ENCODE assay signal across 24 cellular contexts in the genomic region with DNA sequence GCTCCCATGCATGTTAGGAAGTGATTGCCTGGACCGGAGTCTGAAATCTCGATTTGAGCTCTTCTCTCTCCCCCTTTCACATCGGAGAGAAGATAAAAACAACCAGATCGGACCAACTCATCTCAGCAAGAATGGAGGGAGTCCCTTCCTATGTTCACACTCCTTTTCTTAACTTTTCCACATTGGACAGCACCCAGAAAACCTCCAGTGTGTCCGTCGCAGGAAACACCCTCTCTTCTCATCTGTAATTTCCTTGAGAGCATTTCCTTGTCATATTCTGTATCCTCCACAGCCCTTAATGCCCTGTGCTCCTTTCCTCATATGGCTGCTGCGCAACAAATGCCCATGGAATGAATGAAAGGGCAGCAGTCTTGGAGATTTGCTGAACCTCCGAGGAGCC. TPM values are rescaled to one million over a fixed set of nuclear protein-coding genes. Genes with fewer than 3 reads are reported as not detected.
DNase-seq lines count a peak whose midpoint lies in the region; ATAC-seq, FAIRE-seq and TF ChIP-seq lines count a peak whose summit lies in the region.
"Had no signal": no experiment of that assay in that cellular context is flagged by ENCODE, and none has a peak within 500 bp of the region (broad histone marks: within the 10 kb centered on the region; RNA-seq: fewer than 3 reads in every experiment).

No MANE protein-coding gene starts in this region.

- H3K4ac ChIP-seq in mesenchymal stem cell (ENCODE audit: low read depth in 1 of 2, low read length in 2 of 2), result no peak overlapping the region

- H4K91ac ChIP-seq in mesenchymal stem cell (ENCODE audit: low read length), result no peak overlapping the region

- H3K9ac ChIP-seq in HepG2 (ENCODE audit: insufficient read depth, low read depth, low read length) (no peak overlapping the region), kidney (ENCODE audit: low read length in 2 of 2) (peak overlapping the region in 1 of 2 donors; percentile 18), mesenchymal stem cell (ENCODE audit: low read length) (no peak overlapping the region)

- DNase-seq in right lobe of liver (no peak), HepG2 (ENCODE audit: low spot score) (no peak), kidney (no peak), T-helper 1 cell (no peak), mesenchymal stem cell (no peak), superior temporal gyrus (ENCODE audit: extremely low spot score) (no peak)
- DNase-seq: activated B cell treated with CpG ODN at 0.5 μM for 24 hours; CD8-positive, alpha-beta T cell; DND-41; effector CD4-positive, alpha-beta T cell; hippocampal formation; Kasumi-1; NCI-H1092 treated with DMSO at 0.1 percent for 48 hours; NCI-H2081 treated with DMSO at 0.1 percent for 48 hours; NCI-H510A treated with DMSO at 0.1 percent for 48 hours; SIG-M5; stimulated activated CD4-positive, alpha-beta T cell treated with anti-CD3 and anti-CD28 coated beads, Interleukin-4, amount 100 ng/mL, for 24 hours; T-helper 17 cell had no signal

- CTCF ChIA-PET in HepG2 (lab: Yijun Ruan, JAX; ENCODE audit: low intra/inter-chr PET ratio, low total read pairs), result no interaction called here

- peaks cover 0 to 27% (median 2%) of the 10 kb centered on the region in 4 donors for H3K4me1 ChIP-seq in right lobe of liver
- H3K4me1 ChIP-seq in HepG2 (ENCODE audit: insufficient read depth, low read length), result peaks cover 12% of the 10 kb centered on the region
- H3K4me1 ChIP-seq in kidney (ENCODE audit: control insufficient read depth in 1 of 2, insufficient read depth in 1 of 2, low read depth in 1 of 2, low read length in 2 of 2), result no peaks in the 10 kb centered on the region
- peaks cover 7% of the 10 kb centered on the region for H3K4me1 ChIP-seq in mesenchymal stem cell (ENCODE audit: control insufficient read depth, insufficient read depth, low read depth, low read length)

- no peaks in the 10 kb centered on the region for H3K79me2 ChIP-seq in HepG2 (ENCODE audit: insufficient read depth, low read length)

- H3K27ac ChIP-seq in right lobe of liver, result peak overlapping the region in 1 of 3 donors; percentile 21
- H3K27ac ChIP-seq in HepG2 (ENCODE audit: extremely low read length, insufficient read depth, low read length), result no peak overlapping the region
- no peak overlapping the region for H3K27ac ChIP-seq in kidney (ENCODE audit: low read depth in 2 of 2, low read length in 2 of 2)
- peak overlapping the region in 2 of 21 experiments; percentile 37 to 81 for H3K27ac ChIP-seq in skin epidermis
- H3K27ac ChIP-seq in mesenchymal stem cell (ENCODE audit: low read length, poor library complexity, severe bottlenecking), result no peak overlapping the region
- H3K27ac ChIP-seq: cardiac muscle cell had no signal

- 71% methylated on average over 8 of the region's 8 CpGs for WGBS in right lobe of liver (ENCODE audit: insufficient coverage, low coverage, low lambda C conversion rate, missing lambda C conversion rate)
- 47% methylated on average over 8 of the region's 8 CpGs for WGBS in HepG2 (ENCODE audit: low lambda C conversion rate)
- WGBS in mesenchymal stem cell, result 85% methylated on average over 8 of the region's 8 CpGs

- no peaks in the 10 kb centered on the region for H3K27me3 ChIP-seq in right lobe of liver
- peaks cover 4 to 26% of the 10 kb centered on the region in 2 experiments for H3K27me3 ChIP-seq in HepG2 (ENCODE audit: control insufficient read depth in 1 of 2, insufficient read depth in 2 of 2, low read length in 2 of 2)
- peaks cover 52 to 68% of the 10 kb centered on the region in 2 experiments for H3K27me3 ChIP-seq in mesenchymal stem cell (ENCODE audit: control insufficient read depth in 1 of 2, insufficient read depth in 1 of 2, low read length in 2 of 2)

- H3K4me3 ChIP-seq in right lobe of liver (peak overlapping the region; percentile 48 to 59 (median 51)), HepG2 (replicated peaks in 1 of 3; ENCODE audit: insufficient read depth in 1 of 3, low read depth in 2 of 3, low read length in 3 of 3) (no peak overlapping the region), kidney (ENCODE audit: low read length in 2 of 2) (peak overlapping the region; percentile 58 to 60), skin epidermis (peak overlapping the region in 6 of 7 experiments; percentile 12 to 42 (median 34)), mesenchymal stem cell (ENCODE audit: insufficient read depth in 1 of 2, low read depth in 1 of 2, low read length in 2 of 2) (no peak overlapping the region)

- H3K79me1 ChIP-seq in mesenchymal stem cell (replicated peaks; ENCODE audit: low read length, poor library complexity, severe bottlenecking), result no peaks in the 10 kb centered on the region

- no peak overlapping the region for H2AK5ac ChIP-seq in mesenchymal stem cell (ENCODE audit: low read length, severe bottlenecking)

- no peak for TF ChIP-seq RAD21 in HepG2 (CRISPR knock-in tag; IDR thresholded peaks at IDR 0.05)

- intact Hi-C loops in right lobe of liver (cut with DNase I) (no loop called here), HepG2 (cut with micrococcal nuclease; ENCODE audit: unreplicated experiment) (no loop called here), kidney (cut with DNase I) (no loop called here)

- H2BK120ac ChIP-seq in mesenchymal stem cell (ENCODE audit: low read depth, low read length), result no peak overlapping the region

- TF ChIP-seq EP300 in HepG2 (IDR thresholded peaks at IDR 0.05; ENCODE audit: low read depth in 2 of 2, low read length in 2 of 2), result no peak
- no peak for TF ChIP-seq EP300 in HepG2 (CRISPR knock-in tag; IDR thresholded peaks at IDR 0.05; ENCODE audit: borderline replicate concordance)

- H3K36me3 ChIP-seq in right lobe of liver (no peaks in the 10 kb centered on the region), HepG2 (replicated peaks in 1 of 2; ENCODE audit: control insufficient read depth in 1 of 2, insufficient read depth in 2 of 2, low read length in 2 of 2) (no peaks in the 10 kb centered on the region), kidney (ENCODE audit: control insufficient read depth in 1 of 2, insufficient read depth in 2 of 2, low read length in 2 of 2) (no peaks in the 10 kb centered on the region), mesenchymal stem cell (ENCODE audit: control insufficient read depth in 1 of 2, insufficient read depth in 2 of 2, low read depth in 1 of 2, low read length in 2 of 2) (no peaks in the 10 kb centered on the region)
- H3K36me3 ChIP-seq: cardiac muscle cell had no signal

- TF ChIP-seq POLR2A in right lobe of liver (IDR thresholded peaks at IDR 0.05) (no peak), HepG2 (IDR thresholded peaks at IDR 0.05; ENCODE audit: insufficient read depth in 1 of 2, low read depth in 2 of 2, low read length in 2 of 2) (no peak)

- no peak overlapping the region for H3K14ac ChIP-seq in mesenchymal stem cell (ENCODE audit: low read length in 2 of 2)

- in situ Hi-C loops in HepG2 (cut with HindIII; ENCODE audit: extremely low pct_ligation_motif_present, low pct_unique_long_range_greater_than_20kb), result no loop called here

- H3K18ac ChIP-seq in mesenchymal stem cell (ENCODE audit: low read depth in 1 of 2, low read length in 2 of 2), result no peak overlapping the region

- no peak overlapping the region for H2BK5ac ChIP-seq in mesenchymal stem cell (ENCODE audit: low read depth, low read length, poor library complexity, severe bottlenecking)

- H2AFZ ChIP-seq in HepG2 (ENCODE audit: low read length), result no peak overlapping the region
- H2AFZ ChIP-seq in mesenchymal stem cell (ENCODE audit: low read depth, low read length), result no peak overlapping the region

- no peak for ATAC-seq in right lobe of liver
- ATAC-seq in HepG2, result no peak
- no peak for ATAC-seq in GM19023 (IDR thresholded peaks at IDR 0.05; ENCODE audit: unreplicated experiment)
- ATAC-seq: CD8-positive, alpha-beta T cell; T-helper 17 cell had no signal

- no peaks in the 10 kb centered on the region for H3K9me3 ChIP-seq in right lobe of liver
- no peaks in the 10 kb centered on the region for H3K9me3 ChIP-seq in HepG2 (ENCODE audit: low read length)
- no peaks in the 10 kb centered on the region for H3K9me3 ChIP-seq in kidney (ENCODE audit: control insufficient read depth in 1 of 2, low read length in 2 of 2)
- peaks cover 2% of the 10 kb centered on the region for H3K9me3 ChIP-seq in mesenchymal stem cell (ENCODE audit: control insufficient read depth, low read length)

- H4K8ac ChIP-seq in mesenchymal stem cell (ENCODE audit: low read length), result no peak overlapping the region

- no peak overlapping the region for H2BK15ac ChIP-seq in mesenchymal stem cell (ENCODE audit: low read depth, poor library complexity, severe bottlenecking)

- H4K20me1 ChIP-seq in HepG2 (ENCODE audit: insufficient read depth, low read length), result no peaks in the 10 kb centered on the region

- no TSS peak for BruUV-seq in HepG2 (replicated peaks; lab: Mats Ljungman, UMichigan)

- H3K23ac ChIP-seq in mesenchymal stem cell (ENCODE audit: low read length in 2 of 2), result no peak overlapping the region

- POLR2A ChIA-PET in HepG2 (lab: Yijun Ruan, JAX), result no interaction called here

- H3K4me2 ChIP-seq in HepG2 (ENCODE audit: low read depth, low read length), result no peak overlapping the region
- no peak overlapping the region for H3K4me2 ChIP-seq in mesenchymal stem cell (ENCODE audit: low read length, poor library complexity, severe bottlenecking)

- TF ChIP-seq CTCF in right lobe of liver (IDR thresholded peaks at IDR 0.05) (no peak), HepG2 (CRISPR knock-in tag; IDR thresholded peaks at IDR 0.05) (no peak), kidney (IDR thresholded peaks at IDR 0.05; ENCODE audit: borderline replicate concordance, extremely low read depth, insufficient read depth) (no peak)

- FAIRE-seq in HepG2 (lab: Jason Lieb, UNC) (no peak), kidney (lab: Jason Lieb, UNC) (no peak)

- H2BK12ac ChIP-seq in mesenchymal stem cell (ENCODE audit: low read length in 2 of 2), result no peak overlapping the region

RNA-seq across cellular contexts. Expression of a gene that starts 1.5 kb away (rescaled TPM):
- total RNA-seq in right lobe of liver (1 to 10 TPM in 5 of 6 experiments, under 1 TPM in 1; 0.92 to 2.2 (median 1.4) TPM), HepG2 (2016; rRNA removed; fragmentation: Illumina TruSeq; extraction: Trizol) (not detected in 2 replicates), kidney (4.7 TPM)
- total RNA-seq in HepG2 (2016; cell fraction: cytosol; rRNA removed; fragmentation: Illumina TruSeq; extraction: Trizol; ENCODE audit: low read depth), result not detected in 2 replicates
- total RNA-seq in HepG2 (2016; cell fraction: insoluble cytoplasmic fraction; rRNA removed; fragmentation: Illumina TruSeq; extraction: Trizol), result not detected in 2 replicates
- total RNA-seq in HepG2 (2016; cell fraction: membrane; rRNA removed; fragmentation: Illumina TruSeq; extraction: Trizol), result not detected in 2 replicates
- total RNA-seq in HepG2 (2016; cell fraction: nucleus; rRNA removed; fragmentation: Illumina TruSeq; extraction: Trizol), result not detected in 2 replicates
- polyA plus RNA-seq in HepG2 (2011; rRNA removed) (not detected in 2 replicates), kidney (ENCODE audit: insufficient read depth, low read depth, low replicate concordance) (2.3 TPM)
- not detected in 2 replicates for polyA plus RNA-seq in HepG2 (2011; cell fraction: cytosol; rRNA removed)
- not detected in 2 replicates for polyA plus RNA-seq in HepG2 (2011; cell fraction: nucleus; rRNA removed)
- not detected in 2 replicates for polyA plus RNA-seq in HepG2 (2012)
- polyA plus RNA-seq in HepG2 (2016; cell fraction: cytosol; fragmentation: Illumina TruSeq; extraction: Trizol; ENCODE audit: low read depth), result not detected in 2 replicates
- polyA plus RNA-seq in HepG2 (2016; cell fraction: insoluble cytoplasmic fraction; fragmentation: Illumina TruSeq; extraction: Trizol; ENCODE audit: low read depth), result not detected in 2 replicates
- polyA plus RNA-seq in HepG2 (2016; cell fraction: membrane; fragmentation: Illumina TruSeq; extraction: Trizol; ENCODE audit: low read depth), result not detected in 2 replicates
- polyA plus RNA-seq in HepG2 (2016; cell fraction: nucleus; fragmentation: Illumina TruSeq; extraction: Trizol; ENCODE audit: insufficient read depth, low read depth), result not detected in 2 replicates
- 0.07 TPM in 1 of 2 replicates, not detected in the other for polyA minus RNA-seq in HepG2 (2011; rRNA and poly(A)+ RNA removed; ENCODE audit: low replicate concordance)
- not detected in 2 replicates for polyA minus RNA-seq in HepG2 (2011; cell fraction: cytosol; rRNA and poly(A)+ RNA removed)
- polyA minus RNA-seq in HepG2 (2011; cell fraction: nucleus; rRNA and poly(A)+ RNA removed), result not detected in 2 replicates
- not detected for polyA plus RNA-seq in mesenchymal stem cell (2013, experiment 1 of 2)
- polyA plus RNA-seq in mesenchymal stem cell (2013, experiment 2 of 2), result not detected
- total RNA-seq: activated B cell treated with CpG ODN at 0.5 μM for 24 hours; activated T-helper 2 cell treated with anti-CD3 and anti-CD28 coated beads, Interferon-gamma antibody, Interleukin-2, Interleukin-4, amounts not matched to agents 10 μg/mL and 5 μg/mL and 100 μg/mL, durations not matched to agents 14 hours and 24 hours and 36 hours; CD8-positive, alpha-beta T cell; HT1080; osteocyte had no signal

RNA-seq across cellular contexts. Expression of a gene that starts 1.7 kb away (rescaled TPM):
- 1 to 10 TPM; 4.0 to 5.6 (median 4.7) TPM for total RNA-seq in right lobe of liver
- not detected in 2 replicates for total RNA-seq in HepG2 (2016; rRNA removed; fragmentation: Illumina TruSeq; extraction: Trizol)
- not detected in 2 replicates for total RNA-seq in HepG2 (2016; cell fraction: cytosol; rRNA removed; fragmentation: Illumina TruSeq; extraction: Trizol; ENCODE audit: low read depth)
- total RNA-seq in HepG2 (2016; cell fraction: insoluble cytoplasmic fraction; rRNA removed; fragmentation: Illumina TruSeq; extraction: Trizol), result not detected in 2 replicates
- not detected in 2 replicates for total RNA-seq in HepG2 (2016; cell fraction: membrane; rRNA removed; fragmentation: Illumina TruSeq; extraction: Trizol)
- total RNA-seq in HepG2 (2016; cell fraction: nucleus; rRNA removed; fragmentation: Illumina TruSeq; extraction: Trizol), result not detected in 2 replicates
- not detected in 2 replicates for polyA plus RNA-seq in HepG2 (2011; rRNA removed)
- polyA plus RNA-seq in HepG2 (2011; cell fraction: cytosol; rRNA removed), result not detected in 2 replicates
- polyA plus RNA-seq in HepG2 (2011; cell fraction: nucleus; rRNA removed), result not detected in 2 replicates
- not detected in 2 replicates for polyA plus RNA-seq in HepG2 (2012)
- polyA plus RNA-seq in HepG2 (2016; cell fraction: cytosol; fragmentation: Illumina TruSeq; extraction: Trizol; ENCODE audit: low read depth), result not detected in 2 replicates
- not detected in 2 replicates for polyA plus RNA-seq in HepG2 (2016; cell fraction: insoluble cytoplasmic fraction; fragmentation: Illumina TruSeq; extraction: Trizol; ENCODE audit: low read depth)
- not detected in 2 replicates for polyA plus RNA-seq in HepG2 (2016; cell fraction: membrane; fragmentation: Illumina TruSeq; extraction: Trizol; ENCODE audit: low read depth)
- not detected in 2 replicates for polyA plus RNA-seq in HepG2 (2016; cell fraction: nucleus; fragmentation: Illumina TruSeq; extraction: Trizol; ENCODE audit: insufficient read depth, low read depth)
- not detected in 2 replicates for polyA minus RNA-seq in HepG2 (2011; rRNA and poly(A)+ RNA removed; ENCODE audit: low replicate concordance)
- not detected in 2 replicates for polyA minus RNA-seq in HepG2 (2011; cell fraction: cytosol; rRNA and poly(A)+ RNA removed)
- not detected in 2 replicates for polyA minus RNA-seq in HepG2 (2011; cell fraction: nucleus; rRNA and poly(A)+ RNA removed)
- total RNA-seq in kidney, result 18.1 TPM
- 7.6 TPM for polyA plus RNA-seq in kidney (ENCODE audit: insufficient read depth, low read depth, low replicate concordance)
- 0.01 TPM for polyA plus RNA-seq in mesenchymal stem cell (2013, experiment 1 of 2)
- under 0.01 TPM for polyA plus RNA-seq in mesenchymal stem cell (2013, experiment 2 of 2)
- total RNA-seq: CD8-positive, alpha-beta T cell; HT1080; osteocyte had no signal

RNA-seq across cellular contexts. Expression of a gene that starts 57.9 kb away (rescaled TPM):
- total RNA-seq in right lobe of liver (10 to 100 TPM; 23.6 to 48.6 (median 33.1) TPM), HepG2 (2016; rRNA removed; fragmentation: Illumina TruSeq; extraction: Trizol) (37.9 and 41.7 TPM in 2 replicates), kidney (77.6 TPM)
- total RNA-seq in HepG2 (2016; cell fraction: cytosol; rRNA removed; fragmentation: Illumina TruSeq; extraction: Trizol; ENCODE audit: low read depth), result 25.3 and 28.6 TPM in 2 replicates
- total RNA-seq in HepG2 (2016; cell fraction: insoluble cytoplasmic fraction; rRNA removed; fragmentation: Illumina TruSeq; extraction: Trizol), result 30.4 and 39.8 TPM in 2 replicates
- total RNA-seq in HepG2 (2016; cell fraction: membrane; rRNA removed; fragmentation: Illumina TruSeq; extraction: Trizol), result 62.1 and 67.2 TPM in 2 replicates
- total RNA-seq in HepG2 (2016; cell fraction: nucleus; rRNA removed; fragmentation: Illumina TruSeq; extraction: Trizol), result 22.1 and 39.3 TPM in 2 replicates
- polyA plus RNA-seq in HepG2 (2011; rRNA removed) (11.7 and 12.0 TPM in 2 replicates), kidney (ENCODE audit: insufficient read depth, low read depth, low replicate concordance) (72.3 TPM)
- polyA plus RNA-seq in HepG2 (2011; cell fraction: cytosol; rRNA removed), result 8.0 and 9.6 TPM in 2 replicates
- polyA plus RNA-seq in HepG2 (2011; cell fraction: nucleus; rRNA removed), result 14.6 and 16.1 TPM in 2 replicates
- 38.7 and 55.5 TPM in 2 replicates for polyA plus RNA-seq in HepG2 (2012)
- 54.7 and 56.1 TPM in 2 replicates for polyA plus RNA-seq in HepG2 (2016; cell fraction: cytosol; fragmentation: Illumina TruSeq; extraction: Trizol; ENCODE audit: low read depth)
- polyA plus RNA-seq in HepG2 (2016; cell fraction: insoluble cytoplasmic fraction; fragmentation: Illumina TruSeq; extraction: Trizol; ENCODE audit: low read depth), result 55.4 and 68.5 TPM in 2 replicates
- polyA plus RNA-seq in HepG2 (2016; cell fraction: membrane; fragmentation: Illumina TruSeq; extraction: Trizol; ENCODE audit: low read depth), result 93.4 and 96.6 TPM in 2 replicates
- 82.9 and 88.0 TPM in 2 replicates for polyA plus RNA-seq in HepG2 (2016; cell fraction: nucleus; fragmentation: Illumina TruSeq; extraction: Trizol; ENCODE audit: insufficient read depth, low read depth)
- 7.3 and 19.3 TPM in 2 replicates for polyA minus RNA-seq in HepG2 (2011; rRNA and poly(A)+ RNA removed; ENCODE audit: low replicate concordance)
- polyA minus RNA-seq in HepG2 (2011; cell fraction: cytosol; rRNA and poly(A)+ RNA removed), result 8.6 and 10.4 TPM in 2 replicates
- polyA minus RNA-seq in HepG2 (2011; cell fraction: nucleus; rRNA and poly(A)+ RNA removed), result 10.8 and 15.2 TPM in 2 replicates
- 51.6 TPM for polyA plus RNA-seq in mesenchymal stem cell (2013, experiment 1 of 2)
- polyA plus RNA-seq in mesenchymal stem cell (2013, experiment 2 of 2), result 50.8 TPM

Comparison
In these comparisons a context has a peak if more than half of its experiments do, and no peak if none do; other contexts are left out.
1. H3K4me3 ChIP-seq: peak in right lobe of liver (3 of 3), kidney (2 of 2) and skin epidermis (6 of 7); none in HepG2 (0 of 3) and mesenchymal stem cell (0 of 2).